Comparison of ENCODE assay signal across 16 cellular contexts in genomic region chr10:4595920-4596319, GRCh38.
A peak's percentile ranks its signal among the peaks of the same experiment; 100 is the strongest.
DNase-seq lines count a peak whose midpoint lies in the region; ATAC-seq and TF ChIP-seq lines count a peak whose summit lies in the region.
"Had no signal": no experiment of that assay in that cellular context is flagged by ENCODE, and none has a peak within 500 bp of the region (broad histone marks: within the 10 kb centered on the region; RNA-seq: fewer than 3 reads in every experiment).

No MANE protein-coding gene starts in this region.

- DNase-seq in ELR (ENCODE audit: low read depth) (peak; percentile 5), fibroblast of gingiva (ENCODE audit: low read depth) (peak; percentile 6), stromal cell of bone marrow (ENCODE audit: low read depth) (peak; percentile 13), NCI-H146 treated with DMSO at 0.1 percent for 48 hours (lab: John Stamatoyannopoulos, UW; ENCODE audit: unreplicated experiment) (no peak), NCI-H510A (lab: John Stamatoyannopoulos, UW) (no peak), NCI-H82 treated with DMSO at 0.1 percent for 48 hours (lab: John Stamatoyannopoulos, UW; ENCODE audit: unreplicated experiment) (no peak)
- DNase-seq: C1 segment of cervical spinal cord, COR-L47, DMS153, HCEC 1CT, Kasumi-1, NCI-H146, NCI-H2227 treated with DMSO at 0.1 percent for 48 hours, NCI-H526, OCI-M1 had no signal

- ATAC-seq in SK-N-SH treated with all-trans-retinoic acid at 6 μM for 48 hours = no peak

TF ChIP-seq in SK-N-SH treated with all-trans-retinoic acid at 6 μM for 48 hours, 23 proteins besides CTCF, POLR2A, EP300 and RAD21:
- TF ChIP-seq ISL1 (CRISPR knock-in tag; IDR thresholded peaks at IDR 0.05) (peak; percentile 77), ESRRG (CRISPR knock-in tag; IDR thresholded peaks at IDR 0.05) (no peak)

Comparison
In these comparisons a context has a peak if more than half of its experiments do, and no peak if none do; other contexts are left out.
1. DNase-seq: peak in ELR (single experiment), fibroblast of gingiva (single experiment) and stromal cell of bone marrow (single experiment); none in NCI-H146 treated with DMSO at 0.1 percent for 48 hours (single experiment), NCI-H510A (single experiment) and NCI-H82 treated with DMSO at 0.1 percent for 48 hours (single experiment).